In the genomic region with DNA sequence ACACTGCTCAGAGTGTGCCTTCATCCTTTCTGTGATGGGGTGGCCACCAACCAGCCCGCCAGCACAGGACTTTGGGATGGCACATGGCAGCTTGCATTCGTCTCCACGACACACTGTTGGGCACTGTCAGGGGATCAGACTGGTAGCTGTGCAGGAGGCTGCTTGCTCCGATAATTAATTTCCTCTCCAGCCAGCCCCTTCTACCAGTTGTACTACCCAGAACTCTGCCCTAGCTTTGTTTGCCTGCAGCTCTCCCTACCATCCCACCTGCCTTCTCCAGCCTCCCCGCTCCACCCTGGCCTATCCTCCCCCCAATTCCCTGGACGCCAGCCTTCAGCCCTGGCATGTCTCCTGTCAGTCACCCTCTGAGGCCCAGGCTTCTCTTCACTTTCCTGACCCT, we compare ENCODE assay signal across 25 cellular contexts.
DNase-seq lines count a peak whose midpoint lies in the region; ATAC-seq, FAIRE-seq and TF ChIP-seq lines count a peak whose summit lies in the region.
"Had no signal": no experiment of that assay in that cellular context is flagged by ENCODE, and none has a peak within 500 bp of the region (broad histone marks: within the 10 kb centered on the region; RNA-seq: fewer than 3 reads in every experiment).

No MANE protein-coding gene starts in this region.

- DNase-seq in bronchial epithelial cell (ENCODE audit: low read depth) = no peak
- DNase-seq in neuronal stem cell (ENCODE audit: low spot score) = no peak
- no peak for DNase-seq in type B pancreatic cell (ENCODE audit: extremely low spot score, unreplicated experiment)
- no peak for DNase-seq in T-helper 1 cell
- DNase-seq: 8988T; ACHN; AML-193; BE2C; C1 segment of cervical spinal cord; Calu3; CD4-positive, alpha-beta memory T cell; COR-L47; DMS53; DMS79 treated with DMSO at 0.1 percent for 48 hours; GF-D8; GM23248; H7; HCEC 1CT had no signal

- no peak overlapping the region for H4K8ac ChIP-seq in neuronal stem cell (ENCODE audit: low read depth, low read length)

- H4K91ac ChIP-seq in neuronal stem cell (ENCODE audit: low read depth, low read length, poor library complexity) = no peak overlapping the region

- H2BK5ac ChIP-seq in neuronal stem cell (ENCODE audit: low read length) = no peak overlapping the region

- no peak overlapping the region for H3K9ac ChIP-seq in BLaER1
- no peak overlapping the region for H3K9ac ChIP-seq in neuronal stem cell (ENCODE audit: low read depth, low read length, poor library complexity)
- H3K9ac ChIP-seq: GM23248 had no signal

- no peaks in the 10 kb centered on the region for H3K36me3 Mint-ChIP-seq in type B pancreatic cell
- H3K36me3 Mint-ChIP-seq: CD4-positive, alpha-beta memory T cell had no signal

- no peak overlapping the region for H3K23ac ChIP-seq in neuronal stem cell (ENCODE audit: low read depth, low read length, poor library complexity)

- H2BK12ac ChIP-seq in neuronal stem cell (ENCODE audit: low read length) = no peak overlapping the region

- H2BK15ac ChIP-seq in neuronal stem cell (ENCODE audit: low read length) = no peak overlapping the region

- no CpG with 5 or more reads among the region's 6 CpGs for WGBS in neuronal stem cell (ENCODE audit: extremely low coverage in 2 of 2, insufficient read length in 2 of 2, insufficient replicate concordance in 1 of 2), 2 donors

- peak overlapping the region; percentile 38 for H2AK5ac ChIP-seq in neuronal stem cell (ENCODE audit: low read depth, low read length)

- no peak overlapping the region for H3K4me3 Mint-ChIP-seq in type B pancreatic cell
- H3K4me3 Mint-ChIP-seq: CD4-positive, alpha-beta memory T cell had no signal

- H3K18ac ChIP-seq in neuronal stem cell (ENCODE audit: low read length) = peak overlapping the region; percentile 46

- H3K27me3 ChIP-seq in BLaER1 (no peaks in the 10 kb centered on the region), bronchial epithelial cell (ENCODE audit: control insufficient read depth, insufficient read depth, low read length) (no peaks in the 10 kb centered on the region), neuronal stem cell (ENCODE audit: control insufficient read depth in 3 of 3, insufficient read depth in 3 of 3, low read depth in 1 of 3, low read length in 3 of 3) (no peaks in the 10 kb centered on the region)
- H3K27me3 ChIP-seq: BE2C had no signal

- H3K27ac ChIP-seq in BLaER1 (no peak overlapping the region), neuronal stem cell (replicated peaks; ENCODE audit: low read length) (no peak overlapping the region)
- H3K27ac ChIP-seq: A549, GM23248 had no signal

- ATAC-seq in GM18520 (IDR thresholded peaks at IDR 0.05; ENCODE audit: unreplicated experiment) = no peak
- ATAC-seq in HG03378 (IDR thresholded peaks at IDR 0.05; ENCODE audit: unreplicated experiment) = no peak
- ATAC-seq: A549 had no signal

- no peaks in the 10 kb centered on the region for H4K20me1 ChIP-seq in BLaER1

- FAIRE-seq in bronchial epithelial cell (lab: Jason Lieb, UNC) = peak; percentile 18
- FAIRE-seq: GM12891, GM18507, H1 had no signal

- H3K4me2 ChIP-seq in BLaER1 (peak overlapping the region; percentile 24), neuronal stem cell (ENCODE audit: insufficient read depth, low read length, poor library complexity, severe bottlenecking) (no peak overlapping the region)
- H3K4me2 ChIP-seq: A549 had no signal

- H3K4me3 ChIP-seq in BLaER1 (no peak overlapping the region), bronchial epithelial cell (ENCODE audit: low read depth, low read length) (no peak overlapping the region), neuronal stem cell (ENCODE audit: low read length in 2 of 2) (peak overlapping the region in 1 of 2 donors; percentile 43)
- H3K4me3 ChIP-seq: A549, GM23248 had no signal

- H3K9me3 Mint-ChIP-seq in type B pancreatic cell = no peaks in the 10 kb centered on the region
- H3K9me3 Mint-ChIP-seq: CD4-positive, alpha-beta memory T cell had no signal

- peak overlapping the region; percentile 47 for H3K27ac Mint-ChIP-seq in type B pancreatic cell

- no peak overlapping the region for H3K4ac ChIP-seq in neuronal stem cell (ENCODE audit: low read length)

- H3K27me3 Mint-ChIP-seq in type B pancreatic cell = peaks cover 3% of the 10 kb centered on the region
- H3K27me3 Mint-ChIP-seq: CD4-positive, alpha-beta memory T cell had no signal

- no peak overlapping the region for H2BK120ac ChIP-seq in neuronal stem cell (ENCODE audit: low read depth, low read length)

- H3K4me1 Mint-ChIP-seq in type B pancreatic cell (ENCODE audit: unreplicated experiment) = peaks cover 23% of the 10 kb centered on the region

- H3K4me1 ChIP-seq in BLaER1 (peaks cover 11% of the 10 kb centered on the region), neuronal stem cell (ENCODE audit: control insufficient read depth in 2 of 2, insufficient read depth in 1 of 2, low read depth in 1 of 2, low read length in 2 of 2) (peaks cover 0 to 5% of the 10 kb centered on the region in 2 donors)
- H3K4me1 ChIP-seq: A549, BE2C had no signal

- no peaks in the 10 kb centered on the region for H3K9me3 ChIP-seq in BLaER1
- H3K9me3 ChIP-seq in neuronal stem cell (replicated peaks in 1 of 2; ENCODE audit: control insufficient read depth in 2 of 2, insufficient read depth in 1 of 2, low read depth in 1 of 2, low read length in 2 of 2) = no peaks in the 10 kb centered on the region
- H3K9me3 ChIP-seq: BE2C had no signal

- H2AFZ ChIP-seq in neuronal stem cell (ENCODE audit: low read length) = no peak overlapping the region
- H2AFZ ChIP-seq: GM23248 had no signal

- no peaks in the 10 kb centered on the region for H3K79me1 ChIP-seq in neuronal stem cell (ENCODE audit: low read depth, low read length)

- H3K36me3 ChIP-seq in BLaER1 (no peaks in the 10 kb centered on the region), bronchial epithelial cell (ENCODE audit: control insufficient read depth, insufficient read depth, low read length) (no peaks in the 10 kb centered on the region), neuronal stem cell (replicated peaks in 1 of 2; ENCODE audit: control insufficient read depth in 2 of 2, insufficient read depth in 2 of 2, low read length in 2 of 2) (no peaks in the 10 kb centered on the region)
- H3K36me3 ChIP-seq: BE2C had no signal

- TF ChIP-seq CTCF in bronchial epithelial cell (IDR thresholded peaks at IDR 0.05; ENCODE audit: insufficient read depth, low read length, severe bottlenecking) = no peak
- TF ChIP-seq CTCF in type B pancreatic cell (conservative IDR thresholded peaks at IDR 0.05) = no peak

- no peak overlapping the region for H3K14ac ChIP-seq in neuronal stem cell (ENCODE audit: low read length)
